21 cellular contexts compared by ENCODE assay signal in the genomic region with DNA sequence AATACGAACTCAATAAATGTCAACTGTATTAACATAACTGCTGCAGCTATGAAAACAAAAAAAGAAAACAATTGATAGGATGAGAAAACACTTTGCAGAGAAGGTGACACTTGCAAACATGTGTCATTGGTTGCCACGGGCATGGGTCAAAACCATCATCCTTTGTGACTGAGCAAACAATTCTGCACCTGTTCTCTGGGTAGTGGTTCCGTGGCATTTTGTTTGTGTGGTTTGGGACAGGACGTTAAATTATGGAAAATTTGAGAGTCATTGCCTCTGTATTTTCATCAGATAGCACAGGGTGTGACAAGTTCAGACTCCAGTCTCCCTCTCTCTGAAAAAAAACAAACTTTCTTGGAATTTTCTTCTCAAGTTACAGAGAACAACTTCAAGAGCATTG.
DNase-seq lines count a peak whose midpoint lies in the region; ATAC-seq and TF ChIP-seq lines count a peak whose summit lies in the region.
"Had no signal": no experiment of that assay in that cellular context is flagged by ENCODE, and none has a peak within 500 bp of the region (broad histone marks: within the 10 kb centered on the region; RNA-seq: fewer than 3 reads in every experiment).

No MANE protein-coding gene starts in this region.

- H3K4me1 Mint-ChIP-seq in activated T-cell treated with anti-CD3 and anti-CD28 coated beads, Interleukin-2, amount 50 U/mL, for 24 hours (ENCODE audit: low read depth), result peaks cover 46% of the 10 kb centered on the region
- H3K4me1 Mint-ChIP-seq in activated T-cell treated with anti-CD3 and anti-CD28 coated beads, Interleukin-2, amount 50 U/mL, for 4 hours (ENCODE audit: low read depth), result peaks cover 10% of the 10 kb centered on the region
- peaks cover 42% of the 10 kb centered on the region for H3K4me1 Mint-ChIP-seq in activated CD8-positive, alpha-beta T cell treated with anti-CD3 and anti-CD28 coated beads for 36 hours (ENCODE audit: low read depth)
- peaks cover 45% of the 10 kb centered on the region for H3K4me1 Mint-ChIP-seq in stimulated activated effector memory CD8-positive, alpha-beta T cell treated with anti-CD3 and anti-CD28 coated beads, Interleukin-12 subunit alpha, Interleukin-12 subunit beta, amount 100 ng/mL, for 72 hours
- peaks cover 17 to 18% of the 10 kb centered on the region in 2 donors for H3K4me1 Mint-ChIP-seq in effector memory CD8-positive, alpha-beta T cell (ENCODE audit: low read depth in 2 of 2)

- no peak for DNase-seq in activated T-cell treated with anti-CD3 and anti-CD28 coated beads, Interleukin-2, amount 50 U/mL, for 24 hours
- no peak for DNase-seq in activated T-cell treated with anti-CD3 and anti-CD28 coated beads, Interleukin-2, amount 50 U/mL, for 4 hours
- DNase-seq in M059J (ENCODE audit: low read depth), result peak; percentile 43
- DNase-seq in activated CD8-positive, alpha-beta T cell treated with anti-CD3 and anti-CD28 coated beads for 36 hours, result peak; percentile 51
- DNase-seq in stimulated activated effector memory CD8-positive, alpha-beta T cell treated with anti-CD3 and anti-CD28 coated beads, Interleukin-12 subunit alpha, Interleukin-12 subunit beta, amount 100 ng/mL, for 72 hours (ENCODE audit: low spot score in 2 of 2), result no peak
- DNase-seq in effector memory CD8-positive, alpha-beta T cell, result no peak
- DNase-seq: CD4-positive, alpha-beta memory T cell; DMS153; erythroblast; foreskin melanocyte; GF-D8; immature natural killer cell; left lung; NCI-H187; ovary; right cardiac atrium; uterus had no signal

- CTCF ChIA-PET in activated CD8-positive, alpha-beta T cell treated with anti-CD3 and anti-CD28 coated beads for 36 hours (lab: Charles Lee), result no interaction called here

- H3K4me3 Mint-ChIP-seq in activated T-cell treated with anti-CD3 and anti-CD28 coated beads, Interleukin-2, amount 50 U/mL, for 24 hours, result no peak overlapping the region
- H3K4me3 Mint-ChIP-seq in activated T-cell treated with anti-CD3 and anti-CD28 coated beads, Interleukin-2, amount 50 U/mL, for 4 hours, result no peak overlapping the region
- no peak overlapping the region for H3K4me3 Mint-ChIP-seq in activated CD8-positive, alpha-beta T cell treated with anti-CD3 and anti-CD28 coated beads for 36 hours
- H3K4me3 Mint-ChIP-seq in stimulated activated effector memory CD8-positive, alpha-beta T cell treated with anti-CD3 and anti-CD28 coated beads, Interleukin-12 subunit alpha, Interleukin-12 subunit beta, amount 100 ng/mL, for 72 hours, result no peak overlapping the region
- H3K4me3 Mint-ChIP-seq in effector memory CD8-positive, alpha-beta T cell, result no peak overlapping the region
- H3K4me3 Mint-ChIP-seq: brain; CD4-positive, alpha-beta memory T cell; immature natural killer cell; natural killer cell treated with Interleukin-12 subunit alpha and Interleukin-12 subunit beta and Interleukin-15 and Interleukin-18, amount 100 ng/mL, for 72 hours had no signal

- no peaks in the 10 kb centered on the region for H3K9me3 Mint-ChIP-seq in activated T-cell treated with anti-CD3 and anti-CD28 coated beads, Interleukin-2, amount 50 U/mL, for 24 hours
- H3K9me3 Mint-ChIP-seq in activated T-cell treated with anti-CD3 and anti-CD28 coated beads, Interleukin-2, amount 50 U/mL, for 4 hours, result no peaks in the 10 kb centered on the region
- no peaks in the 10 kb centered on the region for H3K9me3 Mint-ChIP-seq in activated CD8-positive, alpha-beta T cell treated with anti-CD3 and anti-CD28 coated beads for 36 hours
- H3K9me3 Mint-ChIP-seq in stimulated activated effector memory CD8-positive, alpha-beta T cell treated with anti-CD3 and anti-CD28 coated beads, Interleukin-12 subunit alpha, Interleukin-12 subunit beta, amount 100 ng/mL, for 72 hours, result no peaks in the 10 kb centered on the region
- no peaks in the 10 kb centered on the region for H3K9me3 Mint-ChIP-seq in effector memory CD8-positive, alpha-beta T cell
- H3K9me3 Mint-ChIP-seq: brain; CD4-positive, alpha-beta memory T cell; immature natural killer cell; natural killer cell treated with Interleukin-12 subunit alpha and Interleukin-12 subunit beta and Interleukin-15 and Interleukin-18, amount 100 ng/mL, for 72 hours had no signal

- H3K36me3 Mint-ChIP-seq in activated T-cell treated with anti-CD3 and anti-CD28 coated beads, Interleukin-2, amount 50 U/mL, for 24 hours (ENCODE audit: low read depth), result no peaks in the 10 kb centered on the region
- H3K36me3 Mint-ChIP-seq in activated T-cell treated with anti-CD3 and anti-CD28 coated beads, Interleukin-2, amount 50 U/mL, for 4 hours (ENCODE audit: insufficient read depth), result no peaks in the 10 kb centered on the region
- no peaks in the 10 kb centered on the region for H3K36me3 Mint-ChIP-seq in activated CD8-positive, alpha-beta T cell treated with anti-CD3 and anti-CD28 coated beads for 36 hours (ENCODE audit: low read depth)
- H3K36me3 Mint-ChIP-seq in stimulated activated effector memory CD8-positive, alpha-beta T cell treated with anti-CD3 and anti-CD28 coated beads, Interleukin-12 subunit alpha, Interleukin-12 subunit beta, amount 100 ng/mL, for 72 hours, result no peaks in the 10 kb centered on the region
- H3K36me3 Mint-ChIP-seq in effector memory CD8-positive, alpha-beta T cell (ENCODE audit: insufficient read depth), result no peaks in the 10 kb centered on the region
- H3K36me3 Mint-ChIP-seq: brain; CD4-positive, alpha-beta memory T cell; immature natural killer cell; natural killer cell treated with Interleukin-12 subunit alpha and Interleukin-12 subunit beta and Interleukin-15 and Interleukin-18, amount 100 ng/mL, for 72 hours had no signal

- ATAC-seq in activated T-cell treated with anti-CD3 and anti-CD28 coated beads, Interleukin-2, amount 50 U/mL, for 4 hours, result no peak
- peak; percentile 42 for ATAC-seq in activated CD8-positive, alpha-beta T cell treated with anti-CD3 and anti-CD28 coated beads for 36 hours
- peak; percentile 31 for ATAC-seq in stimulated activated effector memory CD8-positive, alpha-beta T cell treated with anti-CD3 and anti-CD28 coated beads, Interleukin-12 subunit alpha, Interleukin-12 subunit beta, amount 100 ng/mL, for 72 hours
- no peak for ATAC-seq in effector memory CD8-positive, alpha-beta T cell (replicated peaks)
- no peak for ATAC-seq in GM19035 (IDR thresholded peaks at IDR 0.05; ENCODE audit: unreplicated experiment)
- ATAC-seq: HCT116, left lung, right cardiac atrium had no signal

- TF ChIP-seq CTCF in activated CD8-positive, alpha-beta T cell treated with anti-CD3 and anti-CD28 coated beads for 36 hours (IDR thresholded peaks at IDR 0.05), result no peak

- intact Hi-C loops in activated CD8-positive, alpha-beta T cell treated with anti-CD3 and anti-CD28 coated beads for 36 hours (cut with micrococcal nuclease), result loop anchor here (10.0 kb wide), 3 partner anchors 94 to 694 kb away; no protein-coding TSS in a partner anchor

- POLR2A ChIA-PET in activated CD8-positive, alpha-beta T cell treated with anti-CD3 and anti-CD28 coated beads for 36 hours (lab: Charles Lee), result no interaction called here

- H3K27me3 Mint-ChIP-seq in activated T-cell treated with anti-CD3 and anti-CD28 coated beads, Interleukin-2, amount 50 U/mL, for 24 hours, result no peaks in the 10 kb centered on the region
- no peaks in the 10 kb centered on the region for H3K27me3 Mint-ChIP-seq in activated T-cell treated with anti-CD3 and anti-CD28 coated beads, Interleukin-2, amount 50 U/mL, for 4 hours (ENCODE audit: low read depth)
- H3K27me3 Mint-ChIP-seq in activated CD8-positive, alpha-beta T cell treated with anti-CD3 and anti-CD28 coated beads for 36 hours, result no peaks in the 10 kb centered on the region
- H3K27me3 Mint-ChIP-seq in effector memory CD8-positive, alpha-beta T cell, result no peaks in the 10 kb centered on the region
- H3K27me3 Mint-ChIP-seq: natural killer cell treated with Interleukin-12 subunit alpha and Interleukin-12 subunit beta and Interleukin-15 and Interleukin-18, amount 100 ng/mL, for 72 hours had no signal

- H3K27ac Mint-ChIP-seq in activated T-cell treated with anti-CD3 and anti-CD28 coated beads, Interleukin-2, amount 50 U/mL, for 24 hours, result peak overlapping the region; percentile 87
- peak overlapping the region; percentile 67 for H3K27ac Mint-ChIP-seq in activated CD8-positive, alpha-beta T cell treated with anti-CD3 and anti-CD28 coated beads for 36 hours
- H3K27ac Mint-ChIP-seq in stimulated activated effector memory CD8-positive, alpha-beta T cell treated with anti-CD3 and anti-CD28 coated beads, Interleukin-12 subunit alpha, Interleukin-12 subunit beta, amount 100 ng/mL, for 72 hours, result peak overlapping the region; percentile 17
- no peak overlapping the region for H3K27ac Mint-ChIP-seq in effector memory CD8-positive, alpha-beta T cell
- H3K27ac Mint-ChIP-seq: brain; CD4-positive, alpha-beta memory T cell; immature natural killer cell; natural killer cell treated with Interleukin-12 subunit alpha and Interleukin-12 subunit beta and Interleukin-15 and Interleukin-18, amount 100 ng/mL, for 72 hours had no signal

Comparison
In these comparisons a context has a peak if more than half of its experiments do, and no peak if none do; other contexts are left out.
1. DNase-seq: peak in M059J (single experiment) and activated CD8-positive, alpha-beta T cell treated with anti-CD3 and anti-CD28 coated beads for 36 hours (single experiment); none in activated T-cell treated with anti-CD3 and anti-CD28 coated beads, Interleukin-2, amount 50 U/mL, for 24 hours (single experiment), activated T-cell treated with anti-CD3 and anti-CD28 coated beads, Interleukin-2, amount 50 U/mL, for 4 hours (single experiment), stimulated activated effector memory CD8-positive, alpha-beta T cell treated with anti-CD3 and anti-CD28 coated beads, Interleukin-12 subunit alpha, Interleukin-12 subunit beta, amount 100 ng/mL, for 72 hours (0 of 2) and effector memory CD8-positive, alpha-beta T cell (0 of 3).
2. H3K27ac Mint-ChIP-seq: peak in activated T-cell treated with anti-CD3 and anti-CD28 coated beads, Interleukin-2, amount 50 U/mL, for 24 hours (single experiment), activated CD8-positive, alpha-beta T cell treated with anti-CD3 and anti-CD28 coated beads for 36 hours (single experiment) and stimulated activated effector memory CD8-positive, alpha-beta T cell treated with anti-CD3 and anti-CD28 coated beads, Interleukin-12 subunit alpha, Interleukin-12 subunit beta, amount 100 ng/mL, for 72 hours (single experiment); none in effector memory CD8-positive, alpha-beta T cell (0 of 2).
3. ATAC-seq: peak in activated CD8-positive, alpha-beta T cell treated with anti-CD3 and anti-CD28 coated beads for 36 hours (single experiment) and stimulated activated effector memory CD8-positive, alpha-beta T cell treated with anti-CD3 and anti-CD28 coated beads, Interleukin-12 subunit alpha, Interleukin-12 subunit beta, amount 100 ng/mL, for 72 hours (single experiment); none in activated T-cell treated with anti-CD3 and anti-CD28 coated beads, Interleukin-2, amount 50 U/mL, for 4 hours (0 of 2), effector memory CD8-positive, alpha-beta T cell (single experiment) and GM19035 (single experiment).